ENCODE assay signal across 1 cellular context in genomic region chr16:14280541-14280940, GRCh38.
TF ChIP-seq lines count a peak whose summit lies in the region.

No MANE protein-coding gene starts in this region.

TF ChIP-seq in WTC11, 78 proteins besides CTCF, POLR2A, EP300 and RAD21 (continued from another document):
- TF ChIP-seq FOXP4 (CRISPR knock-in tag; IDR thresholded peaks at IDR 0.05) (no peak), RELA (CRISPR knock-in tag; IDR thresholded peaks at IDR 0.05; ENCODE audit: borderline replicate concordance) (no peak), ATF3 (CRISPR knock-in tag; conservative IDR thresholded peaks at IDR 0.05) (no peak)
- TF ChIP-seq, protein P1, sequence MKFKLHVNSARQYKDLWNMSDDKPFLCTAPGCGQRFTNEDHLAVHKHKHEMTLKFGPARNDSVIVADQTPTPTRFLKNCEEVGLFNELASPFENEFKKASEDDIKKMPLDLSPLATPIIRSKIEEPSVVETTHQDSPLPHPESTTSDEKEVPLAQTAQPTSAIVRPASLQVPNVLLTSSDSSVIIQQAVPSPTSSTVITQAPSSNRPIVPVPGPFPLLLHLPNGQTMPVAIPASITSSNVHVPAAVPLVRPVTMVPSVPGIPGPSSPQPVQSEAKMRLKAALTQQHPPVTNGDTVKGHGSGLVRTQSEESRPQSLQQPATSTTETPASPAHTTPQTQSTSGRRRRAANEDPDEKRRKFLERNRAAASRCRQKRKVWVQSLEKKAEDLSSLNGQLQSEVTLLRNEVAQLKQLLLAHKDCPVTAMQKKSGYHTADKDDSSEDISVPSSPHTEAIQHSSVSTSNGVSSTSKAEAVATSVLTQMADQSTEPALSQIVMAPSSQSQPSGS (CRISPR knock-in tag; IDR thresholded peaks at IDR 0.05; ENCODE audit: borderline replicate concordance, low read depth): no peak
TF ChIP-seq in WTC11: peak in this region for 0.
